Comparison of ENCODE assay signal across 13 cellular contexts in genomic region chr10:94439275-94439861, GRCh38. TPM values are rescaled to one million over a fixed set of nuclear protein-coding genes. Genes with fewer than 3 reads are reported as not detected.
DNase-seq lines count a peak whose midpoint lies in the region; ATAC-seq, FAIRE-seq and TF ChIP-seq lines count a peak whose summit lies in the region.
"Had no signal": no experiment of that assay in that cellular context is flagged by ENCODE, and none has a peak within 500 bp of the region (broad histone marks: within the 10 kb centered on the region; RNA-seq: fewer than 3 reads in every experiment).

No MANE protein-coding gene starts in this region.

- no peak for ATAC-seq in HG03159 (IDR thresholded peaks at IDR 0.05; ENCODE audit: unreplicated experiment)
- ATAC-seq: activated naive CD8-positive, alpha-beta T cell treated with anti-CD3 and anti-CD28 coated beads, Interleukin-2, amount 50 U/mL, for 24 hours; K562; naive thymus-derived CD8-positive, alpha-beta T cell had no signal

- FAIRE-seq in frontal cortex (lab: Jason Lieb, UNC) = peak; percentile 42
- FAIRE-seq: K562 had no signal

- no peak overlapping the region for H3K27ac ChIP-seq in VCaP

- DNase-seq in A172 (ENCODE audit: low spot score) = peak; percentile 16
- DNase-seq in GM03348 (ENCODE audit: low spot score) = peak; percentile 21
- no peak for DNase-seq in frontal cortex (ENCODE audit: low spot score in 2 of 2)
- no peak for DNase-seq in NCI-H1436 treated with DMSO at 0.1 percent for 48 hours (lab: John Stamatoyannopoulos, UW)
- no peak for DNase-seq in activated CD8-positive, alpha-beta memory T cell treated with anti-CD3 and anti-CD28 coated beads for 24 hours
- no peak for DNase-seq in DMS153 (lab: John Stamatoyannopoulos, UW)
- DNase-seq: activated CD4-positive, alpha-beta T cell treated with anti-CD3 and anti-CD28 coated beads for 4 hours; activated naive CD8-positive, alpha-beta T cell treated with anti-CD3 and anti-CD28 coated beads, Interleukin-2, amount 50 U/mL, for 24 hours; naive thymus-derived CD8-positive, alpha-beta T cell; stimulated activated CD4-positive, alpha-beta T cell treated with anti-CD3 and anti-CD28 coated beads, Interleukin-4, amount 100 ng/mL, for 4 hours had no signal

- peak; percentile 57 for TF ChIP-seq CTCF in VCaP (conservative IDR thresholded peaks at IDR 0.05)

RNA-seq across cellular contexts. Expression of gene TBC1D12, which starts 37.0 kb away (rescaled TPM):
- 11.4 and 17.4 TPM in 2 replicates for total RNA-seq in A172 (2014; rRNA removed; shearing (Covaris generic))
- 57.5 TPM for total RNA-seq in frontal cortex

Comparison
In these comparisons a context has a peak if more than half of its experiments do, and no peak if none do; other contexts are left out.
1. DNase-seq: peak in A172 (single experiment) and GM03348 (single experiment); none in frontal cortex (0 of 2), NCI-H1436 treated with DMSO at 0.1 percent for 48 hours (single experiment), activated CD8-positive, alpha-beta memory T cell treated with anti-CD3 and anti-CD28 coated beads for 24 hours (single experiment) and DMS153 (single experiment).